In genomic region chr19:15303105-15303780, GRCh38 we compare ENCODE assay signal across 11 cellular contexts. TPM values are rescaled to one million over a fixed set of nuclear protein-coding genes. Genes with fewer than 3 reads are reported as not detected.
DNase-seq lines count a peak whose midpoint lies in the region; ATAC-seq, FAIRE-seq and TF ChIP-seq lines count a peak whose summit lies in the region.
"Had no signal": no experiment of that assay in that cellular context is flagged by ENCODE, and none has a peak within 500 bp of the region (broad histone marks: within the 10 kb centered on the region; RNA-seq: fewer than 3 reads in every experiment).

No MANE protein-coding gene starts in this region.

- H3K4me2 ChIP-seq in astrocyte (ENCODE audit: low read length) = peak overlapping the region; percentile 41

- H4K20me1 ChIP-seq in astrocyte (ENCODE audit: insufficient read depth, low read length) = peaks cover 94% of the 10 kb centered on the region

- H3K27ac Mint-ChIP-seq in astrocyte (ENCODE audit: unreplicated experiment) (peak overlapping the region; percentile 69), mesothelial cell of epicardium (peak overlapping the region; percentile 51)

- no peak overlapping the region for H2AFZ ChIP-seq in astrocyte (ENCODE audit: low read depth, low read length)

- H3K27me3 ChIP-seq in cardiac muscle cell (no peaks in the 10 kb centered on the region), astrocyte (ENCODE audit: insufficient read depth, low read length) (no peaks in the 10 kb centered on the region), upper lobe of right lung (no peaks in the 10 kb centered on the region)

- H3K4me3 ChIP-seq in cardiac muscle cell (no peak overlapping the region), astrocyte (ENCODE audit: insufficient read depth, low read depth, low read length) (no peak overlapping the region), upper lobe of right lung (no peak overlapping the region)

- peaks cover 3% of the 10 kb centered on the region for H3K9me3 Mint-ChIP-seq in astrocyte (ENCODE audit: unreplicated experiment)
- peaks cover 8% of the 10 kb centered on the region for H3K9me3 Mint-ChIP-seq in mesothelial cell of epicardium

- H3K9ac ChIP-seq in astrocyte (ENCODE audit: low read length) = peak overlapping the region; percentile 15

- no peak for DNase-seq in cardiac muscle cell (ENCODE audit: low read depth in 1 of 2, low spot score in 1 of 2)
- no peak for DNase-seq in Right ventricle myocardium superior
- DNase-seq in astrocyte (ENCODE audit: low read depth) = no peak
- DNase-seq in mesothelial cell of epicardium (ENCODE audit: low spot score in 2 of 2, unreplicated experiment in 2 of 2) = no peak
- peak; percentile 13 for DNase-seq in upper lobe of right lung
- DNase-seq in Kasumi-1 (lab: John Stamatoyannopoulos, UW) = no peak
- no peak for DNase-seq in stimulated activated CD4-positive, alpha-beta T cell treated with anti-CD3 and anti-CD28 coated beads, Interleukin-2, amount 100 ng/mL, for 48 hours
- DNase-seq: AML-193, NCI-H1694 treated with DMSO at 0.1 percent for 48 hours, nephron progenitor cell had no signal

- H3K4me1 Mint-ChIP-seq in astrocyte (ENCODE audit: low read depth, unreplicated experiment) = peaks cover 46% of the 10 kb centered on the region
- H3K4me1 Mint-ChIP-seq in mesothelial cell of epicardium = peaks cover 30% of the 10 kb centered on the region

- intact Hi-C loops in Right ventricle myocardium superior (cut with DNase I) = no loop called here
- intact Hi-C loops in upper lobe of right lung (cut with DNase I) = no loop called here

- ATAC-seq in Right ventricle myocardium superior (ENCODE audit: poor library complexity) (no peak), upper lobe of right lung (peak; percentile 12), GM18519 (IDR thresholded peaks at IDR 0.05; ENCODE audit: low FRiP score, unreplicated experiment) (no peak)

- TF ChIP-seq CTCF in cardiac muscle cell (IDR thresholded peaks at IDR 0.05; ENCODE audit: low read depth, low read length) = no peak
- TF ChIP-seq CTCF in astrocyte (IDR thresholded peaks at IDR 0.05; ENCODE audit: insufficient read depth, low read depth, low read length) = no peak
- TF ChIP-seq CTCF in mesothelial cell of epicardium (IDR thresholded peaks at IDR 0.05; ENCODE audit: unreplicated experiment) = no peak
- no peak for TF ChIP-seq CTCF in upper lobe of right lung (IDR thresholded peaks at IDR 0.05)

- peaks cover 17% of the 10 kb centered on the region for H3K36me3 Mint-ChIP-seq in astrocyte (ENCODE audit: low read depth, unreplicated experiment)
- H3K36me3 Mint-ChIP-seq in mesothelial cell of epicardium = peaks cover 21% of the 10 kb centered on the region

- H3K9me3 ChIP-seq in cardiac muscle cell (ENCODE audit: low read depth) (no peaks in the 10 kb centered on the region), astrocyte (ENCODE audit: insufficient read depth, low read depth, low read length) (peaks cover 2% of the 10 kb centered on the region), upper lobe of right lung (no peaks in the 10 kb centered on the region)

- H3K27me3 Mint-ChIP-seq in astrocyte (ENCODE audit: low read depth, unreplicated experiment) (no peaks in the 10 kb centered on the region), mesothelial cell of epicardium (ENCODE audit: low read depth) (no peaks in the 10 kb centered on the region)

- peaks cover 98% of the 10 kb centered on the region for H3K79me2 ChIP-seq in astrocyte (ENCODE audit: insufficient read depth, low read length)

- H3K36me3 ChIP-seq in cardiac muscle cell = no peaks in the 10 kb centered on the region
- no peaks in the 10 kb centered on the region for H3K36me3 ChIP-seq in astrocyte (ENCODE audit: insufficient read depth, low read length)
- H3K36me3 ChIP-seq in upper lobe of right lung = no peaks in the 10 kb centered on the region

- H3K4me1 ChIP-seq in cardiac muscle cell (ENCODE audit: low read depth) (peaks cover 43% of the 10 kb centered on the region), astrocyte (ENCODE audit: insufficient read depth, low read length) (peaks cover 39% of the 10 kb centered on the region), upper lobe of right lung (peaks cover 91% of the 10 kb centered on the region)

- no peak for FAIRE-seq in astrocyte (lab: Jason Lieb, UNC)

- H3K4me3 Mint-ChIP-seq in astrocyte (ENCODE audit: unreplicated experiment) = no peak overlapping the region
- no peak overlapping the region for H3K4me3 Mint-ChIP-seq in mesothelial cell of epicardium
- H3K4me3 Mint-ChIP-seq: nephron progenitor cell had no signal

- H3K27ac ChIP-seq in cardiac muscle cell (peak overlapping the region; percentile 79), astrocyte (ENCODE audit: low read depth, low read length) (peak overlapping the region; percentile 36), upper lobe of right lung (no peak overlapping the region)

RNA-seq across cellular contexts. Expression of gene BRD4, which starts 29.1 kb away (rescaled TPM):
- total RNA-seq in cardiac muscle cell = 25.9 and 42.5 TPM in 2 replicates
- polyA plus RNA-seq in cardiac muscle cell = 86.1 and 109 TPM in 2 replicates
- 55.1 TPM for total RNA-seq in Right ventricle myocardium superior
- 116 and 128 TPM in 2 replicates for total RNA-seq in astrocyte
- 148 to 153 TPM (median 152 TPM) in 3 replicates for total RNA-seq in mesothelial cell of epicardium
- 101 TPM for total RNA-seq in upper lobe of right lung
